20 cellular contexts compared by ENCODE assay signal in genomic region chr10:76205361-76205760, GRCh38.
"Had no signal": no experiment of that assay in that cellular context is flagged by ENCODE, and none has a peak within 500 bp of the region (broad histone marks: within the 10 kb centered on the region; RNA-seq: fewer than 3 reads in every experiment).

No MANE protein-coding gene starts in this region.

- H3K27ac Mint-ChIP-seq: activated CD4-positive, alpha-beta memory T cell treated with anti-CD3 and anti-CD28 coated beads for 36 hours; activated CD4-positive, alpha-beta T cell treated with anti-CD3 and anti-CD28 coated beads for 36 hours; activated CD8-positive, alpha-beta memory T cell treated with anti-CD3 and anti-CD28 coated beads, Interleukin-2, amount 10 ng/mL, durations not matched to agents 7 days and 5 days; activated naive CD4-positive, alpha-beta T cell treated with anti-CD3 and anti-CD28 coated beads, Interleukin-2, amount 10 ng/mL, durations not matched to agents 7 days and 5 days; activated T-helper 2 cell treated with anti-CD3 and anti-CD28 coated beads, Interferon-gamma antibody, Interleukin-2, Interleukin-4, amounts not matched to agents 10 μg/mL and 5 μg/mL and 100 μg/mL, durations not matched to agents 14 hours and 24 hours and 36 hours; natural killer cell treated with Interleukin-12 subunit alpha and Interleukin-12 subunit beta and Interleukin-15 and Interleukin-18, amount 100 ng/mL, for 72 hours had no signal

- H3K36me3 Mint-ChIP-seq: activated CD4-positive, alpha-beta memory T cell treated with anti-CD3 and anti-CD28 coated beads for 36 hours; activated CD8-positive, alpha-beta memory T cell treated with anti-CD3 and anti-CD28 coated beads, Interleukin-2, amount 10 ng/mL, durations not matched to agents 7 days and 5 days; activated naive CD4-positive, alpha-beta T cell treated with anti-CD3 and anti-CD28 coated beads, Interleukin-2, amount 10 ng/mL, durations not matched to agents 7 days and 5 days; natural killer cell treated with Interleukin-12 subunit alpha and Interleukin-12 subunit beta and Interleukin-15 and Interleukin-18, amount 100 ng/mL, for 72 hours had no signal

- H3K27me3 Mint-ChIP-seq: activated CD4-positive, alpha-beta memory T cell treated with anti-CD3 and anti-CD28 coated beads for 36 hours; activated CD4-positive, alpha-beta T cell treated with anti-CD3 and anti-CD28 coated beads for 36 hours; activated CD8-positive, alpha-beta memory T cell treated with anti-CD3 and anti-CD28 coated beads, Interleukin-2, amount 10 ng/mL, durations not matched to agents 7 days and 5 days; activated naive CD4-positive, alpha-beta T cell treated with anti-CD3 and anti-CD28 coated beads, Interleukin-2, amount 10 ng/mL, durations not matched to agents 7 days and 5 days; natural killer cell treated with Interleukin-12 subunit alpha and Interleukin-12 subunit beta and Interleukin-15 and Interleukin-18, amount 100 ng/mL, for 72 hours had no signal

- H3K4me3 ChIP-seq: coronary artery, right atrium auricular region, skin epidermis, tibial nerve, uterus had no signal

- H3K36me3 ChIP-seq: right atrium auricular region, tibial nerve, uterus had no signal

- ATAC-seq: activated CD4-positive, alpha-beta T cell treated with anti-CD3 and anti-CD28 coated beads for 36 hours; activated CD8-positive, alpha-beta memory T cell treated with anti-CD3 and anti-CD28 coated beads, Interleukin-2, amount 10 ng/mL, durations not matched to agents 7 days and 5 days; natural killer cell treated with Interleukin-12 subunit alpha and Interleukin-12 subunit beta and Interleukin-15 and Interleukin-18, amount 100 ng/mL, for 72 hours had no signal

- H3K4me3 Mint-ChIP-seq: activated CD4-positive, alpha-beta memory T cell treated with anti-CD3 and anti-CD28 coated beads for 36 hours; activated CD4-positive, alpha-beta T cell treated with anti-CD3 and anti-CD28 coated beads for 36 hours; activated CD8-positive, alpha-beta memory T cell treated with anti-CD3 and anti-CD28 coated beads, Interleukin-2, amount 10 ng/mL, durations not matched to agents 7 days and 5 days; activated naive CD4-positive, alpha-beta T cell treated with anti-CD3 and anti-CD28 coated beads, Interleukin-2, amount 10 ng/mL, durations not matched to agents 7 days and 5 days; natural killer cell treated with Interleukin-12 subunit alpha and Interleukin-12 subunit beta and Interleukin-15 and Interleukin-18, amount 100 ng/mL, for 72 hours had no signal

- H3K27me3 ChIP-seq: right atrium auricular region, tibial nerve, uterus had no signal

- H3K4me1 Mint-ChIP-seq: activated CD4-positive, alpha-beta T cell treated with anti-CD3 and anti-CD28 coated beads for 36 hours; activated CD8-positive, alpha-beta memory T cell treated with anti-CD3 and anti-CD28 coated beads, Interleukin-2, amount 10 ng/mL, durations not matched to agents 7 days and 5 days; activated naive CD4-positive, alpha-beta T cell treated with anti-CD3 and anti-CD28 coated beads, Interleukin-2, amount 10 ng/mL, durations not matched to agents 7 days and 5 days had no signal

- DNase-seq: activated CD4-positive, alpha-beta memory T cell treated with anti-CD3 and anti-CD28 coated beads for 36 hours; activated CD4-positive, alpha-beta T cell treated with anti-CD3 and anti-CD28 coated beads for 36 hours; activated CD8-positive, alpha-beta memory T cell treated with anti-CD3 and anti-CD28 coated beads, Interleukin-2, amount 10 ng/mL, durations not matched to agents 7 days and 5 days; activated naive CD4-positive, alpha-beta T cell treated with anti-CD3 and anti-CD28 coated beads, Interleukin-2, amount 10 ng/mL, durations not matched to agents 7 days and 5 days; activated T-cell treated with anti-CD3 and anti-CD28 coated beads, Interleukin-2, amount 50 U/mL, for 1 hour; hypothalamus; kidney glomerular epithelial cell; posterior cingulate gyrus; stimulated activated CD4-positive, alpha-beta T cell treated with anti-CD3 and anti-CD28 coated beads, Interleukin-15, amount 100 ng/mL, for 24 hours; stimulated activated CD4-positive, alpha-beta T cell treated with anti-CD3 and anti-CD28 coated beads, Interleukin-4, amount 100 ng/mL, for 1 hour; stimulated activated naive CD4-positive, alpha-beta T cell; substantia nigra; T1000; uterus had no signal

- H3K27ac ChIP-seq: coronary artery, right atrium auricular region, tibial nerve, uterus had no signal

- H3K4me1 ChIP-seq: right atrium auricular region, tibial nerve, uterus had no signal

- H3K9me3 ChIP-seq: right atrium auricular region, tibial nerve, uterus had no signal

- H3K9me3 Mint-ChIP-seq: activated CD4-positive, alpha-beta memory T cell treated with anti-CD3 and anti-CD28 coated beads for 36 hours had no signal
